2 cellular contexts compared by ENCODE assay signal in the genomic region with DNA sequence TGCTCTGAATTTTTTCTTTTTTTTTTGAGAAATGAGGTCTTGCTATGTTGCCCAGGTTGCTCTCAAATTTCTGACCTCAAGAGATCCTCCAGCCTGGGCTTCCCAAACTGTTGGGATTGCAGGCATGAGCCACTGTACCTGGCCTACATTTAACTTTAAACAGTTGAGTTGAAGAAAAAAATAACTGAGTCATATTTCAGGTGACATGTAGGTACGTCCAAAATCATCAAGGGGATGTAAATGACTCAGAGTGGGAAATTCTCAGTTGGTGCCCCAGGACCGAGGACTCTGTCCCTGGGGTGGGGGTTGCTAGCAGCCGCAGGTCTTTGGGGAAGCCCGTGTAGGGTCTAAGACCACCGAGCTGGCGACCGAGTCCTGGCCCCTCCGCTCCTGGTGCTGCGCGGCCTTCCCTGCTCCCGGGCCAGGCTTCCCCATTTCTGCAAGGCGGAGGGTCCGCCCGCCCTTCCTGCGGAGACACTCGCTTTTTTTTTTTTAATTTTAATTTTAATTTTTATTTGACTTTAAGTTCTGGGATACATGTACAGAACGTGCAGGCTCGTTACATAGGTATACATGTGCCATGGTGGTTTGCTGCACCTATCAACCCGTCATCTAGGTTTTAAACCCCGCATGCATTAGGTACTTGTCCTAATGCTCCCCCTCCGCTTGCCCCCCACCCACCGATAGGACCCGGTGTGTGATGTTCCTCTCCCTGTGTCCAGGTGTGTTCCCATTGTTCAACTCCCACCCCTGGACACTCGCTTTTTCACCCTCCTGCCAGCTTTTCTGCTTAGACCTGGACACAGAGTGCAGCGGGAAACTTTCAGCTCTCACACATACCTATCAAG.
TF ChIP-seq lines count a peak whose summit lies in the region.

No MANE protein-coding gene starts in this region.

TF ChIP-seq in SK-N-SH, 30 proteins besides CTCF, POLR2A, EP300 and RAD21 (continued from another document):
- TF ChIP-seq ZBTB33 (IDR thresholded peaks at IDR 0.05; ENCODE audit: borderline replicate concordance, low read depth) (no peak), SIN3A (IDR thresholded peaks at IDR 0.05; ENCODE audit: borderline replicate concordance, low read depth, low read length) (no peak), TEAD4 (IDR thresholded peaks at IDR 0.05; ENCODE audit: borderline replicate concordance, insufficient read depth) (no peak), RFX5 (IDR thresholded peaks at IDR 0.05; ENCODE audit: low read length) (no peak), MEF2A (IDR thresholded peaks at IDR 0.05; ENCODE audit: borderline replicate concordance, low read depth) (no peak), JUND (IDR thresholded peaks at IDR 0.05) (no peak)
TF ChIP-seq in SK-N-SH: peak in this region for 0.

TF ChIP-seq in SK-N-SH treated with all-trans-retinoic acid at 6 μM for 48 hours, 23 proteins besides CTCF, POLR2A, EP300 and RAD21 (continued from another document):
- TF ChIP-seq TSHZ2 (CRISPR knock-in tag; IDR thresholded peaks at IDR 0.05): no peak
- no peak for TF ChIP-seq CSDC2 (CRISPR knock-in tag; IDR thresholded peaks at IDR 0.05)
- TF ChIP-seq, protein P1, sequence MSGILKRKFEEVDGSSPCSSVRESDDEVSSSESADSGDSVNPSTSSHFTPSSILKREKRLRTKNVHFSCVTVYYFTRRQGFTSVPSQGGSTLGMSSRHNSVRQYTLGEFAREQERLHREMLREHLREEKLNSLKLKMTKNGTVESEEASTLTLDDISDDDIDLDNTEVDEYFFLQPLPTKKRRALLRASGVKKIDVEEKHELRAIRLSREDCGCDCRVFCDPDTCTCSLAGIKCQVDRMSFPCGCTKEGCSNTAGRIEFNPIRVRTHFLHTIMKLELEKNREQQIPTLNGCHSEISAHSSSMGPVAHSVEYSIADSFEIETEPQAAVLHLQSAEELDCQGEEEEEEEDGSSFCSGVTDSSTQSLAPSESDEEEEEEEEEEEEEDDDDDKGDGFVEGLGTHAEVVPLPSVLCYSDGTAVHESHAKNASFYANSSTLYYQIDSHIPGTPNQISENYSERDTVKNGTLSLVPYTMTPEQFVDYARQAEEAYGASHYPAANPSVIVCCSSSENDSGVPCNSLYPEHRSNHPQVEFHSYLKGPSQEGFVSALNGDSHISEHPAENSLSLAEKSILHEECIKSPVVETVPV (CRISPR knock-in tag; IDR thresholded peaks at IDR 0.05): no peak
- no peak for TF ChIP-seq CREB5 (CRISPR knock-in tag; IDR thresholded peaks at IDR 0.05; ENCODE audit: low read depth)
- no peak for TF ChIP-seq ZNF565 (CRISPR knock-in tag; conservative IDR thresholded peaks at IDR 0.05; ENCODE audit: low read depth)
- TF ChIP-seq TCF4 (CRISPR knock-in tag; IDR thresholded peaks at IDR 0.05; ENCODE audit: borderline replicate concordance): no peak
- TF ChIP-seq ESRRG (CRISPR knock-in tag; IDR thresholded peaks at IDR 0.05): no peak
- no peak for TF ChIP-seq ISL1 (CRISPR knock-in tag; IDR thresholded peaks at IDR 0.05)
- TF ChIP-seq PATZ1 (CRISPR knock-in tag; IDR thresholded peaks at IDR 0.05; ENCODE audit: borderline replicate concordance): no peak
- no peak for TF ChIP-seq ZFP3 (CRISPR knock-in tag; IDR thresholded peaks at IDR 0.05)
- no peak for TF ChIP-seq RARB (CRISPR knock-in tag; IDR thresholded peaks at IDR 0.05)
